ENCODE assay signal across 1 cellular context in genomic region chr20:64050261-64051032, GRCh38.
TF ChIP-seq lines count a peak whose summit lies in the region.

No MANE protein-coding gene starts in this region.

TF ChIP-seq in HepG2, 621 proteins besides CTCF, POLR2A, EP300 and RAD21 (continued from another document and continues in another):
- TF ChIP-seq, protein P1, sequence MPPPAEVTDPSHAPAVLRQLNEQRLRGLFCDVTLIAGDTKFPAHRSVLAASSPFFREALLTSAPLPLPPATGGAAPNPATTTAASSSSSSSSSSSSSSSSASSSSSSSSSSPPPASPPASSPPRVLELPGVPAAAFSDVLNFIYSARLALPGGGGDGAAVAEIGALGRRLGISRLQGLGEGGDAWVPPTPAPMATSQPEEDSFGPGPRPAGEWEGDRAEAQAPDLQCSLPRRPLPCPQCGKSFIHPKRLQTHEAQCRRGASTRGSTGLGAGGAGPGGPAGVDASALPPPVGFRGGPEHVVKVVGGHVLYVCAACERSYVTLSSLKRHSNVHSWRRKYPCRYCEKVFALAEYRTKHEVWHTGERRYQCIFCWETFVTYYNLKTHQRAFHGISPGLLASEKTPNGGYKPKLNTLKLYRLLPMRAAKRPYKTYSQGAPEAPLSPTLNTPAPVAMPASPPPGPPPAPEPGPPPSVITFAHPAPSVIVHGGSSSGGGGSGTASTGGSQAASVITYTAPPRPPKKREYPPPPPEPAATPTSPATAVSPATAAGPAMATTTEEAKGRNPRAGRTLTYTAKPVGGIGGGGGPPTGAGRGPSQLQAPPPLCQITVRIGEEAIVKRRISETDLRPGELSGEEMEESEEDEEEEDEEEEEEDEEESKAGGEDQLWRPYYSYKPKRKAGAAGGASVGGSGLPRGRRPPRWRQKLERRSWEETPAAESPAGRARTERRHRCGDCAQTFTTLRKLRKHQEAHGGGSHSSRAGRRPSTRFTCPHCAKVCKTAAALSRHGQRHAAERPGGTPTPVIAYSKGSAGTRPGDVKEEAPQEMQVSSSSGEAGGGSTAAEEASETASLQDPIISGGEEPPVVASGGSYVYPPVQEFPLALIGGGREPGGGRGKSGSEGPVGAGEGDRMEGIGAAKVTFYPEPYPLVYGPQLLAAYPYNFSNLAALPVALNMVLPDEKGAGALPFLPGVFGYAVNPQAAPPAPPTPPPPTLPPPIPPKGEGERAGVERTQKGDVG (CRISPR knock-in tag; IDR thresholded peaks at IDR 0.05; ENCODE audit: borderline replicate concordance) = peak; percentile 36; the same call in 1 of the 2 replicates
- TF ChIP-seq TARDBP (CRISPR knock-in tag; IDR thresholded peaks at IDR 0.05) (peak; percentile 94), SMC3 (IDR thresholded peaks at IDR 0.05; ENCODE audit: low read length) (no peak), FOXA3 (CRISPR knock-in tag; IDR thresholded peaks at IDR 0.05) (peak; percentile 22; the same call in 1 of the 2 replicates), ZIK1 (CRISPR knock-in tag; IDR thresholded peaks at IDR 0.05; ENCODE audit: borderline replicate concordance, low read depth) (peak; percentile 76), NR2F2 (IDR thresholded peaks at IDR 0.05; ENCODE audit: borderline replicate concordance, low read depth) (peak; percentile 32; the same call in 1 of the 2 replicates), GATAD2A (CRISPR knock-in tag; IDR thresholded peaks at IDR 0.05) (peak; percentile 83), ZNF883 (CRISPR knock-in tag; IDR thresholded peaks at IDR 0.05; ENCODE audit: not compliant biosample characterization) (peak; percentile 94), HOXA5 (CRISPR knock-in tag; IDR thresholded peaks at IDR 0.05) (peak; percentile 89), DMAP1 (CRISPR knock-in tag; IDR thresholded peaks at IDR 0.05) (no peak; the same call in none of the 2 replicates), ZFAT (CRISPR knock-in tag; conservative IDR thresholded peaks at IDR 0.05) (0 out of 2 replicates have a peak, but pooled peaks have one; percentile 62), IRF2 (CRISPR knock-in tag; IDR thresholded peaks at IDR 0.05) (peak; percentile 84; the same call in 1 of the 2 replicates), SMAD1 (CRISPR knock-in tag; IDR thresholded peaks at IDR 0.05; ENCODE audit: borderline replicate concordance, low read depth) (peak; percentile 86; the same call in 1 of the 2 replicates), ZNF749 (CRISPR knock-in tag; IDR thresholded peaks at IDR 0.05; ENCODE audit: borderline replicate concordance) (peak; percentile 9; the same call in 1 of the 2 replicates), MEIS2 (CRISPR knock-in tag; IDR thresholded peaks at IDR 0.05) (peak; percentile 85), MATR3 (CRISPR knock-in tag; IDR thresholded peaks at IDR 0.05) (peak; percentile 94; the same call in 1 of the 2 replicates), ZNF143 (CRISPR knock-in tag; IDR thresholded peaks at IDR 0.05) (peak; percentile 70; the same call in 1 of the 2 replicates), MYNN (CRISPR knock-in tag; IDR thresholded peaks at IDR 0.05; ENCODE audit: low read depth) (peak; percentile 79; the same call in 1 of the 2 replicates), FIP1L1 (IDR thresholded peaks at IDR 0.05; ENCODE audit: borderline replicate concordance, insufficient read depth, low read depth, low read length) (0 out of 2 replicates have a peak, but pooled peaks have one; percentile 13), YEATS2 (CRISPR knock-in tag; IDR thresholded peaks at IDR 0.05; ENCODE audit: borderline replicate concordance) (0 out of 2 replicates have a peak, but pooled peaks have one; percentile 56), KAT2B (IDR thresholded peaks at IDR 0.05; ENCODE audit: borderline replicate concordance, low read depth, low read length) (no peak), ZMAT3 (CRISPR knock-in tag; conservative IDR thresholded peaks at IDR 0.05) (peak; percentile 86), NKX3-1 (CRISPR knock-in tag; IDR thresholded peaks at IDR 0.05) (peak; percentile 77), ZFP41 (CRISPR knock-in tag; IDR thresholded peaks at IDR 0.05; ENCODE audit: borderline replicate concordance) (peak; percentile 39; the same call in 1 of the 2 replicates), STAG1 (CRISPR knock-in tag; IDR thresholded peaks at IDR 0.05) (peak; percentile 45; the same call in 1 of the 2 replicates), ZNF432 (CRISPR knock-in tag; IDR thresholded peaks at IDR 0.05; ENCODE audit: borderline replicate concordance) (no peak), HNF4G (IDR thresholded peaks at IDR 0.05; ENCODE audit: borderline replicate concordance, low read depth, low read length) (no peak), HNF4G (CRISPR knock-in tag; IDR thresholded peaks at IDR 0.05; ENCODE audit: borderline replicate concordance, low read depth) (peak; percentile 29; the same call in 1 of the 2 replicates), SIX1 (CRISPR knock-in tag; IDR thresholded peaks at IDR 0.05; ENCODE audit: borderline replicate concordance) (peak; percentile 45; the same call in 1 of the 2 replicates), RXRA (CRISPR knock-in tag; IDR thresholded peaks at IDR 0.05) (peak; percentile 82), ATF5 (CRISPR knock-in tag; IDR thresholded peaks at IDR 0.05; ENCODE audit: low read depth) (no peak), ZNF224 (CRISPR knock-in tag; IDR thresholded peaks at IDR 0.05) (peak; percentile 27; the same call in 1 of the 2 replicates), HES4 (CRISPR knock-in tag; IDR thresholded peaks at IDR 0.05; ENCODE audit: borderline replicate concordance) (peak; percentile 13; the same call in 1 of the 2 replicates), HOXA3 (CRISPR knock-in tag; IDR thresholded peaks at IDR 0.05) (peak; percentile 90), BHLHE40 (IDR thresholded peaks at IDR 0.05; ENCODE audit: low read length) (no peak), FLYWCH1 (CRISPR knock-in tag; IDR thresholded peaks at IDR 0.05) (no peak), ZNF292 (CRISPR knock-in tag; IDR thresholded peaks at IDR 0.05; ENCODE audit: borderline replicate concordance, low read depth) (peak; percentile 15; the same call in 1 of the 2 replicates), ZNF772 (CRISPR knock-in tag; IDR thresholded peaks at IDR 0.05) (peak; percentile 94), REST (IDR thresholded peaks at IDR 0.05; ENCODE audit: borderline replicate concordance in 1 of 2, low read depth in 1 of 2, low read length in 2 of 2) (no peak), POLR2G (IDR thresholded peaks at IDR 0.05; ENCODE audit: low read depth, low read length) (peak; percentile 67), CC2D1A (CRISPR knock-in tag; IDR thresholded peaks at IDR 0.05) (0 out of 2 replicates have a peak, but pooled peaks have one; percentile 63), SIN3A (IDR thresholded peaks at IDR 0.05; ENCODE audit: borderline replicate concordance, low read depth, low read length) (no peak), RFX1 (IDR thresholded peaks at IDR 0.05) (no peak)
- TF ChIP-seq, protein P2, sequence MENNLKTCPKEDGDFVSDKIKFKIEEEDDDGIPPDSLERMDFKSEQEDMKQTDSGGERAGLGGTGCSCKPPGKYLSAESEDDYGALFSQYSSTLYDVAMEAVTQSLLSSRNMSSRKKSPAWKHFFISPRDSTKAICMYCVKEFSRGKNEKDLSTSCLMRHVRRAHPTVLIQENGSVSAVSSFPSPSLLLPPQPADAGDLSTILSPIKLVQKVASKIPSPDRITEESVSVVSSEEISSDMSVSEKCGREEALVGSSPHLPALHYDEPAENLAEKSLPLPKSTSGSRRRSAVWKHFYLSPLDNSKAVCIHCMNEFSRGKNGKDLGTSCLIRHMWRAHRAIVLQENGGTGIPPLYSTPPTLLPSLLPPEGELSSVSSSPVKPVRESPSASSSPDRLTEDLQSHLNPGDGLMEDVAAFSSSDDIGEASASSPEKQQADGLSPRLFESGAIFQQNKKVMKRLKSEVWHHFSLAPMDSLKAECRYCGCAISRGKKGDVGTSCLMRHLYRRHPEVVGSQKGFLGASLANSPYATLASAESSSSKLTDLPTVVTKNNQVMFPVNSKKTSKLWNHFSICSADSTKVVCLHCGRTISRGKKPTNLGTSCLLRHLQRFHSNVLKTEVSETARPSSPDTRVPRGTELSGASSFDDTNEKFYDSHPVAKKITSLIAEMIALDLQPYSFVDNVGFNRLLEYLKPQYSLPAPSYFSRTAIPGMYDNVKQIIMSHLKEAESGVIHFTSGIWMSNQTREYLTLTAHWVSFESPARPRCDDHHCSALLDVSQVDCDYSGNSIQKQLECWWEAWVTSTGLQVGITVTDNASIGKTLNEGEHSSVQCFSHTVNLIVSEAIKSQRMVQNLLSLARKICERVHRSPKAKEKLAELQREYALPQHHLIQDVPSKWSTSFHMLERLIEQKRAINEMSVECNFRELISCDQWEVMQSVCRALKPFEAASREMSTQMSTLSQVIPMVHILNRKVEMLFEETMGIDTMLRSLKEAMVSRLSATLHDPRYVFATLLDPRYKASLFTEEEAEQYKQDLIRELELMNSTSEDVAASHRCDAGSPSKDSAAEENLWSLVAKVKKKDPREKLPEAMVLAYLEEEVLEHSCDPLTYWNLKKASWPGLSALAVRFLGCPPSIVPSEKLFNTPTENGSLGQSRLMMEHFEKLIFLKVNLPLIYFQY (CRISPR knock-in tag; IDR thresholded peaks at IDR 0.05; ENCODE audit: borderline replicate concordance) = no peak
- TF ChIP-seq, protein P3, sequence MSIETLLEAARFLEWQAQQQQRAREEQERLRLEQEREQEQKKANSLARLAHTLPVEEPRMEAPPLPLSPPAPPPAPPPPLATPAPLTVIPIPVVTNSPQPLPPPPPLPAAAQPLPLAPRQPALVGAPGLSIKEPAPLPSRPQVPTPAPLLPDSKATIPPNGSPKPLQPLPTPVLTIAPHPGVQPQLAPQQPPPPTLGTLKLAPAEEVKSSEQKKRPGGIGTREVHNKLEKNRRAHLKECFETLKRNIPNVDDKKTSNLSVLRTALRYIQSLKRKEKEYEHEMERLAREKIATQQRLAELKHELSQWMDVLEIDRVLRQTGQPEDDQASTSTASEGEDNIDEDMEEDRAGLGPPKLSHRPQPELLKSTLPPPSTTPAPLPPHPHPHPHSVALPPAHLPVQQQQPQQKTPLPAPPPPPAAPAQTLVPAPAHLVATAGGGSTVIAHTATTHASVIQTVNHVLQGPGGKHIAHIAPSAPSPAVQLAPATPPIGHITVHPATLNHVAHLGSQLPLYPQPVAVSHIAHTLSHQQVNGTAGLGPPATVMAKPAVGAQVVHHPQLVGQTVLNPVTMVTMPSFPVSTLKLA (IDR thresholded peaks at IDR 0.05) = peak; percentile 67
- TF ChIP-seq, protein P4, sequence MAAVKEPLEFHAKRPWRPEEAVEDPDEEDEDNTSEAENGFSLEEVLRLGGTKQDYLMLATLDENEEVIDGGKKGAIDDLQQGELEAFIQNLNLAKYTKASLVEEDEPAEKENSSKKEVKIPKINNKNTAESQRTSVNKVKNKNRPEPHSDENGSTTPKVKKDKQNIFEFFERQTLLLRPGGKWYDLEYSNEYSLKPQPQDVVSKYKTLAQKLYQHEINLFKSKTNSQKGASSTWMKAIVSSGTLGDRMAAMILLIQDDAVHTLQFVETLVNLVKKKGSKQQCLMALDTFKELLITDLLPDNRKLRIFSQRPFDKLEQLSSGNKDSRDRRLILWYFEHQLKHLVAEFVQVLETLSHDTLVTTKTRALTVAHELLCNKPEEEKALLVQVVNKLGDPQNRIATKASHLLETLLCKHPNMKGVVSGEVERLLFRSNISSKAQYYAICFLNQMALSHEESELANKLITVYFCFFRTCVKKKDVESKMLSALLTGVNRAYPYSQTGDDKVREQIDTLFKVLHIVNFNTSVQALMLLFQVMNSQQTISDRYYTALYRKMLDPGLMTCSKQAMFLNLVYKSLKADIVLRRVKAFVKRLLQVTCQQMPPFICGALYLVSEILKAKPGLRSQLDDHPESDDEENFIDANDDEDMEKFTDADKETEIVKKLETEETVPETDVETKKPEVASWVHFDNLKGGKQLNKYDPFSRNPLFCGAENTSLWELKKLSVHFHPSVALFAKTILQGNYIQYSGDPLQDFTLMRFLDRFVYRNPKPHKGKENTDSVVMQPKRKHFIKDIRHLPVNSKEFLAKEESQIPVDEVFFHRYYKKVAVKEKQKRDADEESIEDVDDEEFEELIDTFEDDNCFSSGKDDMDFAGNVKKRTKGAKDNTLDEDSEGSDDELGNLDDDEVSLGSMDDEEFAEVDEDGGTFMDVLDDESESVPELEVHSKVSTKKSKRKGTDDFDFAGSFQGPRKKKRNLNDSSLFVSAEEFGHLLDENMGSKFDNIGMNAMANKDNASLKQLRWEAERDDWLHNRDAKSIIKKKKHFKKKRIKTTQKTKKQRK (IDR thresholded peaks at IDR 0.05; ENCODE audit: low read length) = no peak
- TF ChIP-seq, protein P5, sequence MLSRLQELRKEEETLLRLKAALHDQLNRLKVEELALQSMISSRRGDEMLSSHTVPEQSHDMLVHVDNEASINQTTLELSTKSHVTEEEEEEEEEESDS (CRISPR knock-in tag; IDR thresholded peaks at IDR 0.05; ENCODE audit: borderline replicate concordance) = peak; percentile 93; the same call in 1 of the 2 replicates
- TF ChIP-seq, protein P6, sequence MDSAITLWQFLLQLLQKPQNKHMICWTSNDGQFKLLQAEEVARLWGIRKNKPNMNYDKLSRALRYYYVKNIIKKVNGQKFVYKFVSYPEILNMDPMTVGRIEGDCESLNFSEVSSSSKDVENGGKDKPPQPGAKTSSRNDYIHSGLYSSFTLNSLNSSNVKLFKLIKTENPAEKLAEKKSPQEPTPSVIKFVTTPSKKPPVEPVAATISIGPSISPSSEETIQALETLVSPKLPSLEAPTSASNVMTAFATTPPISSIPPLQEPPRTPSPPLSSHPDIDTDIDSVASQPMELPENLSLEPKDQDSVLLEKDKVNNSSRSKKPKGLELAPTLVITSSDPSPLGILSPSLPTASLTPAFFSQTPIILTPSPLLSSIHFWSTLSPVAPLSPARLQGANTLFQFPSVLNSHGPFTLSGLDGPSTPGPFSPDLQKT (CRISPR knock-in tag; IDR thresholded peaks at IDR 0.05; ENCODE audit: borderline replicate concordance) = 0 out of 2 replicates have a peak, but pooled peaks have one; percentile 12
